1 cellular context compared by ENCODE assay signal in genomic region chr22:32474635-32475427, GRCh38.
A peak's percentile ranks its signal among the peaks of the same experiment; 100 is the strongest.
TF ChIP-seq lines count a peak whose summit lies in the region.

TSS of gene FBXO7 (plus strand) at chr22:32474811. CDS start at chr22:32475003, 192 bp downstream.

TF ChIP-seq in HepG2, 621 proteins besides CTCF, POLR2A, EP300 and RAD21 (continued from another document and continues in another):
- TF ChIP-seq ZNF710 (CRISPR knock-in tag; IDR thresholded peaks at IDR 0.05; ENCODE audit: borderline replicate concordance), result no peak
- no peak for TF ChIP-seq HOXA9 (CRISPR knock-in tag; IDR thresholded peaks at IDR 0.05; ENCODE audit: borderline replicate concordance)
- TF ChIP-seq ZBTB49 (CRISPR knock-in tag; IDR thresholded peaks at IDR 0.05; ENCODE audit: borderline replicate concordance), result no peak
- TF ChIP-seq ZNF34 (CRISPR knock-in tag; IDR thresholded peaks at IDR 0.05; ENCODE audit: borderline replicate concordance), result 0 out of 2 replicates have a peak, but pooled peaks have one; percentile 23
- TF ChIP-seq NR2F6 (IDR thresholded peaks at IDR 0.05), result no peak
- TF ChIP-seq NR2F6 (CRISPR knock-in tag; IDR thresholded peaks at IDR 0.05), result 0 out of 2 replicates have a peak, but pooled peaks have one; percentile 38
- TF ChIP-seq ZNF225 (CRISPR knock-in tag; IDR thresholded peaks at IDR 0.05), result no peak
- TF ChIP-seq ZNF703 (CRISPR knock-in tag; IDR thresholded peaks at IDR 0.05; ENCODE audit: borderline replicate concordance), result peak; percentile 58; the same call in 1 of the 2 replicates
- peak; percentile 33; the same call in 1 of the 2 replicates for TF ChIP-seq ZNF121 (CRISPR knock-in tag; IDR thresholded peaks at IDR 0.05)
- TF ChIP-seq ZNF101 (CRISPR knock-in tag; IDR thresholded peaks at IDR 0.05; ENCODE audit: borderline replicate concordance, low read depth), result no peak
- TF ChIP-seq POGZ (CRISPR knock-in tag; IDR thresholded peaks at IDR 0.05), result peak; percentile 58
- TF ChIP-seq ZNF382 (CRISPR knock-in tag; IDR thresholded peaks at IDR 0.05; ENCODE audit: borderline replicate concordance), result no peak
- TF ChIP-seq DBP (CRISPR knock-in tag; IDR thresholded peaks at IDR 0.05; ENCODE audit: not compliant biosample characterization), result no peak
- 0 out of 2 replicates have a peak, but pooled peaks have one; percentile 35 for TF ChIP-seq HNRNPL (IDR thresholded peaks at IDR 0.05; ENCODE audit: low read depth, low read length)
- peak; percentile 58 for TF ChIP-seq KMT2A (CRISPR knock-in tag; IDR thresholded peaks at IDR 0.05)
- no peak for TF ChIP-seq ATM (IDR thresholded peaks at IDR 0.05; ENCODE audit: borderline replicate concordance)
- peak; percentile 73 for TF ChIP-seq TBX2 (CRISPR knock-in tag; IDR thresholded peaks at IDR 0.05; ENCODE audit: borderline replicate concordance)
- no peak for TF ChIP-seq HNF1A (IDR thresholded peaks at IDR 0.05; ENCODE audit: low read depth)
- peak; percentile 45; the same call in 1 of the 2 replicates for TF ChIP-seq HNF1A (CRISPR knock-in tag; IDR thresholded peaks at IDR 0.05; ENCODE audit: borderline replicate concordance)
- TF ChIP-seq ZBTB46 (CRISPR knock-in tag; IDR thresholded peaks at IDR 0.05; ENCODE audit: borderline replicate concordance), result no peak
- peak; percentile 67 for TF ChIP-seq HNRNPK (IDR thresholded peaks at IDR 0.05; ENCODE audit: low read depth, low read length, poor library complexity, severe bottlenecking)
- TF ChIP-seq ZNF83 (CRISPR knock-in tag; IDR thresholded peaks at IDR 0.05; ENCODE audit: borderline replicate concordance), result no peak
- peak; percentile 7; the same call in 1 of the 2 replicates for TF ChIP-seq TFAP4 (IDR thresholded peaks at IDR 0.05; ENCODE audit: borderline replicate concordance, low read depth)
- TF ChIP-seq ZMAT5 (CRISPR knock-in tag; IDR thresholded peaks at IDR 0.05; ENCODE audit: borderline replicate concordance, low read depth), result no peak
- no peak for TF ChIP-seq IRX3 (CRISPR knock-in tag; IDR thresholded peaks at IDR 0.05; ENCODE audit: borderline replicate concordance, low read depth)
- no peak; the same call in 1 of the 2 replicates for TF ChIP-seq FOXP4 (CRISPR knock-in tag; IDR thresholded peaks at IDR 0.05)
- TF ChIP-seq ZNF30 (CRISPR knock-in tag; IDR thresholded peaks at IDR 0.05), result no peak
- no peak for TF ChIP-seq DDIT3 (CRISPR knock-in tag; IDR thresholded peaks at IDR 0.05)
- TF ChIP-seq ZSCAN22 (CRISPR knock-in tag; IDR thresholded peaks at IDR 0.05), result peak; percentile 47; the same call in 1 of the 2 replicates
- no peak for TF ChIP-seq JUNB (CRISPR knock-in tag; IDR thresholded peaks at IDR 0.05; ENCODE audit: borderline replicate concordance)
- peak; percentile 92 for TF ChIP-seq PATZ1 (CRISPR knock-in tag; IDR thresholded peaks at IDR 0.05)
- TF ChIP-seq KMT2B (CRISPR knock-in tag; IDR thresholded peaks at IDR 0.05), result peak; percentile 65; the same call in 1 of the 2 replicates
- TF ChIP-seq PAXIP1 (CRISPR knock-in tag; conservative IDR thresholded peaks at IDR 0.05), result peak; percentile 66; the same call in 1 of the 2 replicates
